In the genomic region with DNA sequence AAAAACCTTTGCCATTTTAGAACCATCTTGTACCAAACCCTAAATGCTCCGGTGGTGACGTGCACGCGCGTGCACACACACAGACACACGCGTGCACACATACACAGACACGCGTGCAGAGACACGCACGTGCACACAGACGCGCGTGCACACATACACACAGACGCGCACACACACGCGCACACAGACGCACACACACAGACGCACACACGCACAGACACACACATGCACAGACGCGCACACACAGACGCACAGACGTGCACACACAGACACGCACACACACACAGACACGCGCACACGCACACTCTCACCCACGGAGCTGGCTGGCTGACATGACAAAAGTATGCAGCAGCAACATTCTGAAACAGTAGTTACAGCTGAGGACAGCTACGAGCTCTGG, we compare ENCODE assay signal across 22 cellular contexts. TPM values are rescaled to one million over a fixed set of nuclear protein-coding genes. Genes with fewer than 3 reads are reported as not detected.
DNase-seq lines count a peak whose midpoint lies in the region; ATAC-seq and TF ChIP-seq lines count a peak whose summit lies in the region.
"Had no signal": no experiment of that assay in that cellular context is flagged by ENCODE, and none has a peak within 500 bp of the region (broad histone marks: within the 10 kb centered on the region; RNA-seq: fewer than 3 reads in every experiment).

No MANE protein-coding gene starts in this region.

- H3K9me3 Mint-ChIP-seq in endothelial cell (ENCODE audit: unreplicated experiment), result no peaks in the 10 kb centered on the region
- H3K9me3 Mint-ChIP-seq: activated CD4-positive, alpha-beta T cell treated with anti-CD3 and anti-CD28 coated beads, Interleukin-2, amount 10 ng/mL, durations not matched to agents 7 days and 5 days; CD4-positive, alpha-beta memory T cell had no signal

- H3K9ac ChIP-seq in neural cell (ENCODE audit: low read length), result peak overlapping the region; percentile 17
- H3K9ac ChIP-seq: GM23248 had no signal

- POLR2A ChIA-PET in RWPE1 (lab: Yijun Ruan, JAX; ENCODE audit: low non-redundant PET), result no interaction called here

- H3K9me2 ChIP-seq in neural cell (ENCODE audit: insufficient read depth, low read length), result no peaks in the 10 kb centered on the region

- no peaks in the 10 kb centered on the region for H3K27me3 ChIP-seq in neural cell (ENCODE audit: insufficient read depth, low read depth, low read length)
- H3K27me3 ChIP-seq in upper lobe of left lung, result no peaks in the 10 kb centered on the region
- H3K27me3 ChIP-seq: colonic mucosa, gastrocnemius medialis had no signal

- H4K20me1 ChIP-seq in neural cell (ENCODE audit: insufficient read depth), result no peaks in the 10 kb centered on the region

- 89 to 93% methylated on average over 20 to 31 of the region's 31 CpGs for WGBS in upper lobe of left lung, 2 donors

- H3K36me3 ChIP-seq in neural cell (ENCODE audit: insufficient read depth, low read length), result no peaks in the 10 kb centered on the region
- H3K36me3 ChIP-seq in upper lobe of left lung, result peaks cover 0 to 26% (median 10%) of the 10 kb centered on the region in 4 donors
- H3K36me3 ChIP-seq: colonic mucosa had no signal

- H3K27ac ChIP-seq in RWPE1, result peak overlapping the region; percentile 25
- peak overlapping the region; percentile 14 for H3K27ac ChIP-seq in neural cell (ENCODE audit: low read length)
- H3K27ac ChIP-seq in upper lobe of left lung, result peak overlapping the region in 3 of 4 donors; percentile 81 to 87 (median 81)
- H3K27ac ChIP-seq: GM23248, VCaP had no signal

- TF ChIP-seq RAD21 in neural cell (conservative IDR thresholded peaks at IDR 0.05), result no peak

- no peak overlapping the region for H3K4me3 ChIP-seq in neural cell (ENCODE audit: low read length)
- H3K4me3 ChIP-seq in upper lobe of left lung, result no peak overlapping the region
- H3K4me3 ChIP-seq: colonic mucosa, gastrocnemius medialis, GM23248 had no signal

- H2AFZ ChIP-seq in neural cell (ENCODE audit: low read depth, low read length), result no peak overlapping the region
- H2AFZ ChIP-seq: GM23248 had no signal

- peak overlapping the region; percentile 49 for H3K4me3 Mint-ChIP-seq in endothelial cell (ENCODE audit: unreplicated experiment)
- H3K4me3 Mint-ChIP-seq: activated CD4-positive, alpha-beta T cell treated with anti-CD3 and anti-CD28 coated beads, Interleukin-2, amount 10 ng/mL, durations not matched to agents 7 days and 5 days; CD4-positive, alpha-beta memory T cell had no signal

- no peak for ATAC-seq in upper lobe of left lung (ENCODE audit: low FRiP score in 2 of 2)
- ATAC-seq in GM21786 (IDR thresholded peaks at IDR 0.05; ENCODE audit: unreplicated experiment), result no peak
- ATAC-seq: gastrocnemius medialis had no signal

- no peak for DNase-seq in RWPE1 (ENCODE audit: low spot score)
- no peak for DNase-seq in endothelial cell (ENCODE audit: low spot score)
- peak in 1 of 2 donors; percentile 39 for DNase-seq in upper lobe of left lung
- DNase-seq in Kasumi-1 (lab: John Stamatoyannopoulos, UW), result no peak
- no peak for DNase-seq in AG08395 (ENCODE audit: low spot score)
- DNase-seq: activated CD4-positive, alpha-beta T cell treated with anti-CD3 and anti-CD28 coated beads, Interleukin-2, amount 10 ng/mL, durations not matched to agents 7 days and 5 days; activated naive CD4-positive, alpha-beta T cell; activated T-cell treated with anti-CD3 and anti-CD28 coated beads, Interleukin-2, amount 50 U/mL, for 48 hours; CD4-positive, alpha-beta memory T cell; colonic mucosa; DMS 273 treated with DMSO at 0.1 percent for 48 hours; gastrocnemius medialis; GM23248; NCI-H187; NCI-H748 treated with DMSO at 0.1 percent for 48 hours; nucleus accumbens; retina; stimulated activated CD4-positive, alpha-beta T cell treated with anti-CD3 and anti-CD28 coated beads, Interleukin-4, amount 100 ng/mL, for 4 hours; stimulated activated naive CD4-positive, alpha-beta T cell had no signal

- no peaks in the 10 kb centered on the region for H3F3A ChIP-seq in neural cell (ENCODE audit: insufficient read depth, low read length, poor library complexity, severe bottlenecking)

- H3K4me2 ChIP-seq in neural cell (ENCODE audit: low read length), result no peak overlapping the region

- no peaks in the 10 kb centered on the region for H3K36me3 Mint-ChIP-seq in endothelial cell (ENCODE audit: low read depth, unreplicated experiment)

- peaks cover 31 to 54% (median 48%) of the 10 kb centered on the region in 4 donors for H3K4me1 ChIP-seq in upper lobe of left lung
- H3K4me1 ChIP-seq: colonic mucosa had no signal

- H3K9me3 ChIP-seq in neural cell (ENCODE audit: low read length) (no peaks in the 10 kb centered on the region), upper lobe of left lung (no peaks in the 10 kb centered on the region)
- H3K9me3 ChIP-seq: colonic mucosa, gastrocnemius medialis had no signal

- H3K79me2 ChIP-seq in neural cell (replicated peaks; ENCODE audit: insufficient read depth, low read length), result no peaks in the 10 kb centered on the region

- TF ChIP-seq CTCF in RWPE1 (conservative IDR thresholded peaks at IDR 0.05; ENCODE audit: low read depth) (no peak), endothelial cell (IDR thresholded peaks at IDR 0.05; ENCODE audit: unreplicated experiment) (no peak), neural cell (IDR thresholded peaks at IDR 0.05; ENCODE audit: poor library complexity, severe bottlenecking) (no peak), upper lobe of left lung (IDR thresholded peaks at IDR 0.05) (no peak)

- CTCF ChIA-PET in RWPE1 (lab: Yijun Ruan, JAX), result interaction anchor here (0.8 kb wide), 1 partner anchor 10 kb away, joined by 3 read pairs; no protein-coding TSS in a partner anchor

- peaks cover 8% of the 10 kb centered on the region for H3K27me3 Mint-ChIP-seq in endothelial cell (ENCODE audit: unreplicated experiment)
- H3K27me3 Mint-ChIP-seq: activated CD4-positive, alpha-beta T cell treated with anti-CD3 and anti-CD28 coated beads, Interleukin-2, amount 10 ng/mL, durations not matched to agents 7 days and 5 days; CD4-positive, alpha-beta memory T cell had no signal

- no peak for TF ChIP-seq POLR2A in upper lobe of left lung (IDR thresholded peaks at IDR 0.05)

- TF ChIP-seq EP300 in neural cell (conservative IDR thresholded peaks at IDR 0.05; ENCODE audit: poor library complexity, severe bottlenecking) (no peak), upper lobe of left lung (IDR thresholded peaks at IDR 0.05) (no peak)

- H3K27ac Mint-ChIP-seq in endothelial cell (ENCODE audit: unreplicated experiment), result peak overlapping the region; percentile 80
- H3K27ac Mint-ChIP-seq: activated CD4-positive, alpha-beta T cell treated with anti-CD3 and anti-CD28 coated beads, Interleukin-2, amount 10 ng/mL, durations not matched to agents 7 days and 5 days had no signal

- peaks cover 36% of the 10 kb centered on the region for H3K4me1 Mint-ChIP-seq in endothelial cell (ENCODE audit: unreplicated experiment)
- H3K4me1 Mint-ChIP-seq: activated CD4-positive, alpha-beta T cell treated with anti-CD3 and anti-CD28 coated beads, Interleukin-2, amount 10 ng/mL, durations not matched to agents 7 days and 5 days; CD4-positive, alpha-beta memory T cell had no signal

TF ChIP-seq in neural cell, 6 proteins besides CTCF, POLR2A, EP300 and RAD21:
- TF ChIP-seq REST (IDR thresholded peaks at IDR 0.05; ENCODE audit: borderline replicate concordance), result no peak
- TF ChIP-seq POLR2AphosphoS5 (IDR thresholded peaks at IDR 0.05), result peak; percentile 59

RNA-seq across cellular contexts. Expression of gene UBAC1, which starts 46.1 kb away (rescaled TPM):
- total RNA-seq in endothelial cell (ENCODE audit: unreplicated experiment) (46.8 TPM), upper lobe of left lung (10 to 100 TPM; 38.0 to 72.3 (median 49.3) TPM)
- polyA plus RNA-seq in neural cell, result 89.4 and 92.3 TPM in 2 replicates
- 46.1 and 46.3 TPM in 2 replicates for polyA minus RNA-seq in neural cell

Comparison
In these comparisons a context has a peak if more than half of its experiments do, and no peak if none do; other contexts are left out.
1. H3K27ac ChIP-seq: peak in every context shown above with its lines; median percentile 81 in upper lobe of left lung; 25 in RWPE1; 14 in neural cell.